ENCODE assay signal across 8 cellular contexts in genomic region chr12:93399183-93399863, GRCh38. TPM values are rescaled to one million over a fixed set of nuclear protein-coding genes. Genes with fewer than 3 reads are reported as not detected.
A peak's percentile ranks its signal among the peaks of the same experiment; 100 is the strongest.
DNase-seq lines count a peak whose midpoint lies in the region; ATAC-seq, FAIRE-seq and TF ChIP-seq lines count a peak whose summit lies in the region.
"Not testable (repeated sequence)": the region's sequence is repeated elsewhere in the genome, so short reads cannot be mapped to it uniquely, and the experiment has no call there.

No MANE protein-coding gene starts in this region.

- not testable (repeated sequence) for H3K27me3 ChIP-seq in GM23338 (ENCODE audit: insufficient read depth); heart right ventricle; psoas muscle (ENCODE audit: insufficient read depth in 3 of 3, low read length in 2 of 3)

- H3K36me3 ChIP-seq in GM23338 (ENCODE audit: insufficient read depth), result peaks cover 21% of the 10 kb centered on the region
- peaks cover 0 to 81% (median 15%) of the 10 kb centered on the region in 9 donors for H3K36me3 ChIP-seq in heart right ventricle
- peaks cover 0 to 66% of the 10 kb centered on the region in 2 donors for H3K36me3 ChIP-seq in psoas muscle (ENCODE audit: insufficient read depth in 1 of 2, low read depth in 1 of 2)

- H3K27ac Mint-ChIP-seq in GM23338, result not testable (repeated sequence)

- H3K4me2 ChIP-seq in GM23338, result not testable (repeated sequence)

- not testable (repeated sequence) for H3K9me2 ChIP-seq in GM23338 (ENCODE audit: insufficient read depth)

- DNase-seq in GM12892 (ENCODE audit: insufficient read length); GM23338 (ENCODE audit: low spot score); activated T-cell treated with anti-CD3 and anti-CD28 coated beads, Interleukin-2, amount 50 U/mL, for 4 hours; heart right ventricle; psoas muscle: not testable (repeated sequence)

- not testable (repeated sequence) for H3K9me3 ChIP-seq in heart right ventricle, psoas muscle

- not testable (repeated sequence) for H3K9me3 Mint-ChIP-seq in GM23338; activated T-cell treated with anti-CD3 and anti-CD28 coated beads, Interleukin-2, amount 50 U/mL, for 4 hours

- H3K27me3 Mint-ChIP-seq in GM23338 (ENCODE audit: insufficient read depth, low read depth, poor library complexity); activated T-cell treated with anti-CD3 and anti-CD28 coated beads, Interleukin-2, amount 50 U/mL, for 4 hours (ENCODE audit: low read depth): not testable (repeated sequence)

- peaks cover 10% of the 10 kb centered on the region for H3K79me2 ChIP-seq in GM23338 (replicated peaks; ENCODE audit: insufficient read depth)

- H2AFZ ChIP-seq in GM23338, result not testable (repeated sequence)

- WGBS in heart right ventricle, 2 donors, result no CpG with 5 or more reads among the region's 5 CpGs
- WGBS in psoas muscle, 3 donors, result no CpG with 5 or more reads among the region's 5 CpGs

- H3K4me1 ChIP-seq in GM23338 (ENCODE audit: insufficient read depth), result not testable (repeated sequence)
- H3K4me1 ChIP-seq in heart right ventricle (peaks cover 0 to 28% (median 12%) of the 10 kb centered on the region in 9 donors), psoas muscle (peaks cover 32% of the 10 kb centered on the region)

- H3K4me3 ChIP-seq in GM23338, heart right ventricle, psoas muscle: not testable (repeated sequence)

- TF ChIP-seq POLR2A in GM12892 (IDR thresholded peaks at IDR 0.05; ENCODE audit: low read depth, low read length), result not testable (repeated sequence)

- peaks cover 48% of the 10 kb centered on the region for H3K36me3 Mint-ChIP-seq in GM23338 (ENCODE audit: low read depth)
- peaks cover 11% of the 10 kb centered on the region for H3K36me3 Mint-ChIP-seq in activated T-cell treated with anti-CD3 and anti-CD28 coated beads, Interleukin-2, amount 50 U/mL, for 4 hours (ENCODE audit: insufficient read depth)

- intact Hi-C loops in heart right ventricle (cut with DNase I) (loop anchor here in 9 of 10 donors (5.0 to 10.0 kb wide), 6 partner anchors 372 to 615 kb away; no protein-coding TSS in a partner anchor), psoas muscle (cut with DNase I) (loop anchor here in 1 of 2 donors (10.0 kb wide), 1 partner anchor 375 kb away; no protein-coding TSS in a partner anchor)

- not testable (repeated sequence) for H3K4me3 Mint-ChIP-seq in GM23338; activated T-cell treated with anti-CD3 and anti-CD28 coated beads, Interleukin-2, amount 50 U/mL, for 4 hours

- H3K27ac ChIP-seq in GM23338 (ENCODE audit: low read depth); heart right ventricle; psoas muscle: not testable (repeated sequence)

- not testable (repeated sequence) for H3K4me1 Mint-ChIP-seq in GM23338; activated T-cell treated with anti-CD3 and anti-CD28 coated beads, Interleukin-2, amount 50 U/mL, for 4 hours (ENCODE audit: low read depth)

- not testable (repeated sequence) for TF ChIP-seq CTCF in GM23338 (conservative IDR thresholded peaks at IDR 0.05; ENCODE audit: low read depth in 2 of 2); heart right ventricle (IDR thresholded peaks at IDR 0.05); psoas muscle (IDR thresholded peaks at IDR 0.05)

- not testable (repeated sequence) for H4K20me1 ChIP-seq in GM23338 (replicated peaks; ENCODE audit: insufficient read depth)

- peak; percentile 100 for FAIRE-seq in GM12892 (lab: Jason Lieb, UNC)

- not testable (repeated sequence) for H3F3A ChIP-seq in GM23338 (replicated peaks; ENCODE audit: low read depth)

- ATAC-seq in GM19395 (IDR thresholded peaks at IDR 0.05; ENCODE audit: unreplicated experiment), result peak; percentile 85
- ATAC-seq in GM23338, result peak; percentile 95
- peak; percentile 66 for ATAC-seq in HG03064 (IDR thresholded peaks at IDR 0.05; ENCODE audit: low read depth, unreplicated experiment)
- ATAC-seq in HG03571 (IDR thresholded peaks at IDR 0.05; ENCODE audit: unreplicated experiment), result peak; percentile 78
- peak; percentile 96 for ATAC-seq in activated T-cell treated with anti-CD3 and anti-CD28 coated beads, Interleukin-2, amount 50 U/mL, for 4 hours
- peak in 7 of 8 donors; percentile 77 to 96 (median 85) for ATAC-seq in heart right ventricle
- peak; percentile 70 to 88 (median 85) for ATAC-seq in psoas muscle

RNA-seq across cellular contexts. Expression of gene NUDT4, which starts 21.6 kb away (rescaled TPM):
- 84.4 TPM for polyA plus RNA-seq in GM12892 (2012; ENCODE audit: missing spikeins)
- 67.2 and 69.7 TPM in 2 replicates for total RNA-seq in GM23338 (2014; rRNA removed; shearing (Covaris generic))
- 29.5 and 32.3 TPM in 2 replicates for polyA plus RNA-seq in GM23338 (2016; fragmentation: Nextera tagmentation; extraction: Ambion mirVana)
- 100 to 1,000 TPM in 1 of 3 donors, 10 to 100 TPM in 2; 89.7 to 108 (median 93.1) TPM for total RNA-seq in activated T-cell treated with anti-CD3 and anti-CD28 coated beads, Interleukin-2, amount 50 U/mL, for 4 hours
- 100 to 1,000 TPM; 171 to 663 (median 245) TPM for total RNA-seq in heart right ventricle
- polyA plus RNA-seq in heart right ventricle, result 100 to 1,000 TPM in 1 of 2 donors, 10 to 100 TPM in 1; 61.1 to 128 TPM
- total RNA-seq in psoas muscle, result 100 to 1,000 TPM; 187 to 254 (median 211) TPM
- 100 to 1,000 TPM in 1 of 3 donors, 10 to 100 TPM in 2; 48.3 to 108 (median 76.1) TPM for polyA plus RNA-seq in psoas muscle

RNA-seq across cellular contexts. Expression of gene UBE2N, which starts 42.4 kb away (rescaled TPM):
- 273 TPM for polyA plus RNA-seq in GM12892 (2012; ENCODE audit: missing spikeins)
- total RNA-seq in GM23338 (2014; rRNA removed; shearing (Covaris generic)), result 134 and 154 TPM in 2 replicates
- polyA plus RNA-seq in GM23338 (2016; fragmentation: Nextera tagmentation; extraction: Ambion mirVana), result 328 and 385 TPM in 2 replicates
- 100 to 1,000 TPM; 237 to 241 (median 237) TPM for total RNA-seq in activated T-cell treated with anti-CD3 and anti-CD28 coated beads, Interleukin-2, amount 50 U/mL, for 4 hours
- total RNA-seq in heart right ventricle, result 100 to 1,000 TPM in 1 of 10 donors, 10 to 100 TPM in 9; 86.3 to 109 (median 96.7) TPM
- polyA plus RNA-seq in heart right ventricle, result 10 to 100 TPM; 35.5 to 76.0 TPM
- 10 to 100 TPM; 70.6 to 97.6 (median 80.0) TPM for total RNA-seq in psoas muscle
- polyA plus RNA-seq in psoas muscle, result 100 to 1,000 TPM in 1 of 3 donors, 10 to 100 TPM in 2; 52.8 to 104 (median 91.4) TPM
